In the genomic region with DNA sequence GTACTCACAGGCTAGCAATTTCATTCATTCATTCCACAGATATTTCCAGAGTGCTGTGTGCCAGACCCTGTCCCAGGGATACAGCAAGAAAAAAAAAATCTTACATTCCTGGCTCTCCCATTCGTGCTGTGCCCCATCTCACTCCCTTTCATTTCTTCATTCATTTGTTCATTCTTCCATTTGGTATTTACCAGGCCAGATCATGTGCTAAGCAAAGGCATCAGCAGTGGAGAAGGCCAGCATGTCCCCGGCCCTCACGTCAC, we compare ENCODE assay signal across 20 cellular contexts. TPM values are rescaled to one million over a fixed set of nuclear protein-coding genes. Genes with fewer than 3 reads are reported as not detected.
DNase-seq lines count a peak whose midpoint lies in the region; ATAC-seq and TF ChIP-seq lines count a peak whose summit lies in the region.
"Had no signal": no experiment of that assay in that cellular context is flagged by ENCODE, and none has a peak within 500 bp of the region (broad histone marks: within the 10 kb centered on the region; RNA-seq: fewer than 3 reads in every experiment).

No MANE protein-coding gene starts in this region.

- H3K36me3 ChIP-seq in SK-N-SH (replicated peaks in 1 of 2; ENCODE audit: control insufficient read depth in 1 of 2, insufficient read depth in 2 of 2, low read length in 1 of 2) (no peaks in the 10 kb centered on the region), HEK293 (ENCODE audit: control insufficient read depth in 2 of 2, insufficient read depth in 1 of 2, low read length in 2 of 2) (peaks cover 6 to 42% of the 10 kb centered on the region in 2 experiments), osteoblast (ENCODE audit: insufficient read depth, low read length) (no peaks in the 10 kb centered on the region), brain microvascular endothelial cell (replicated peaks) (no peaks in the 10 kb centered on the region)
- H3K36me3 ChIP-seq: adrenal gland had no signal

- CTCF ChIA-PET in SK-N-SH (lab: Yijun Ruan, JAX): interaction anchor here (1.0 to 1.6 kb wide), 3 partner anchors 23 to 53 kb away, joined by 3 to 4 read pairs (median 4); no protein-coding TSS in a partner anchor
- CTCF ChIA-PET in HEK293 (lab: Yijun Ruan, JAX): interaction anchor here (0.5 to 0.7 kb wide), 2 partner anchors 94 to 549 kb away, joined by 3 to 4 read pairs; no protein-coding TSS in a partner anchor

- H3K9me2 ChIP-seq in SK-N-SH: no peaks in the 10 kb centered on the region

- H2AFZ ChIP-seq in SK-N-SH (ENCODE audit: low read depth) (no peak overlapping the region), osteoblast (ENCODE audit: low read length) (no peak overlapping the region)
- H2AFZ ChIP-seq: hepatocyte, PC-9 had no signal

- no peaks in the 10 kb centered on the region for H3K27me3 ChIP-seq in SK-N-SH (ENCODE audit: insufficient read depth)
- no peaks in the 10 kb centered on the region for H3K27me3 ChIP-seq in dorsolateral prefrontal cortex
- H3K27me3 ChIP-seq in osteoblast (ENCODE audit: insufficient read depth, low read length): no peaks in the 10 kb centered on the region
- no peaks in the 10 kb centered on the region for H3K27me3 ChIP-seq in brain microvascular endothelial cell (replicated peaks)
- H3K27me3 ChIP-seq: adrenal gland, hepatocyte, sigmoid colon, upper lobe of left lung had no signal

- TF ChIP-seq EP300 in SK-N-SH (IDR thresholded peaks at IDR 0.05; ENCODE audit: borderline replicate concordance in 1 of 2, low read depth in 1 of 2, low read length in 1 of 2): no peak

- H3K4me2 ChIP-seq in SK-N-SH: 0 out of 2 replicates have a peak overlapping the region, but pooled peaks have one; percentile 95
- peak overlapping the region; percentile 82 for H3K4me2 ChIP-seq in osteoblast (ENCODE audit: insufficient read depth, low read length)

- no peak overlapping the region for H3K4me3 ChIP-seq in SK-N-SH (ENCODE audit: low read depth in 2 of 2, low read length in 1 of 2)
- H3K4me3 ChIP-seq in HEK293 (ENCODE audit: low read depth, low read length): no peak overlapping the region
- H3K4me3 ChIP-seq in dorsolateral prefrontal cortex: peak overlapping the region in 46 of 59 donors; percentile 1 to 98 (median 89)
- no peak overlapping the region for H3K4me3 ChIP-seq in osteoblast (ENCODE audit: insufficient read depth, low read length)
- H3K4me3 ChIP-seq in brain microvascular endothelial cell (ENCODE audit: low read depth, low read length): no peak overlapping the region
- H3K4me3 ChIP-seq: adrenal gland, hepatocyte, PC-9, sigmoid colon, upper lobe of left lung had no signal

- H3K9me3 ChIP-seq in SK-N-SH: no peaks in the 10 kb centered on the region
- no peaks in the 10 kb centered on the region for H3K9me3 ChIP-seq in HEK293 (ENCODE audit: control insufficient read depth, insufficient read depth, low read depth, low read length)
- H3K9me3 ChIP-seq in osteoblast (ENCODE audit: low read depth, low read length): no peaks in the 10 kb centered on the region
- H3K9me3 ChIP-seq: adrenal gland, sigmoid colon, upper lobe of left lung had no signal

- peaks cover 5 to 11% of the 10 kb centered on the region in 2 experiments; a peak in 2 of 4 replicates for H3K4me1 ChIP-seq in SK-N-SH (ENCODE audit: control insufficient read depth in 1 of 2, insufficient read depth in 2 of 2, low read depth in 1 of 2, low read length in 1 of 2)
- H3K4me1 ChIP-seq in HEK293 (ENCODE audit: control insufficient read depth, insufficient read depth, low read length): peaks cover 19% of the 10 kb centered on the region
- H3K4me1 ChIP-seq in osteoblast (ENCODE audit: insufficient read depth, low read length): peaks cover 14% of the 10 kb centered on the region

- WGBS in SK-N-SH (ENCODE audit: low lambda C conversion rate): 89% methylated on average over 3 of the region's 3 CpGs

- H3F3A ChIP-seq in SK-N-SH (replicated peaks; ENCODE audit: insufficient read depth): no peaks in the 10 kb centered on the region

- H3K9ac ChIP-seq in SK-N-SH: no peak overlapping the region

- H3K79me2 ChIP-seq in SK-N-SH (ENCODE audit: insufficient read depth): peaks cover 6% of the 10 kb centered on the region; the same call in 1 of the 2 replicates
- H3K79me2 ChIP-seq in osteoblast (ENCODE audit: insufficient read depth, low read length): peaks cover 6% of the 10 kb centered on the region
- H3K79me2 ChIP-seq: hepatocyte had no signal

- no peak for TF ChIP-seq CTCF in SK-N-SH (IDR thresholded peaks at IDR 0.05)
- no peak for TF ChIP-seq CTCF in HEK293 (tag by site-specific recombination; IDR thresholded peaks at IDR 0.05)
- TF ChIP-seq CTCF in dorsolateral prefrontal cortex (IDR thresholded peaks at IDR 0.05 in 54 of 56, conservative IDR thresholded peaks at IDR 0.05 in 2 of 56; ENCODE audit: low read depth in 1 of 56, partially characterized antibody in 56 of 56): no peak
- no peak for TF ChIP-seq CTCF in osteoblast (IDR thresholded peaks at IDR 0.05; ENCODE audit: extremely low read depth, low read depth, low read length)
- TF ChIP-seq CTCF in brain microvascular endothelial cell (IDR thresholded peaks at IDR 0.05; ENCODE audit: low read depth, low read length, missing control alignments): no peak

- intact Hi-C loops in dorsolateral prefrontal cortex (cut with DNase I): no loop called here

- no peak for TF ChIP-seq RAD21 in SK-N-SH (IDR thresholded peaks at IDR 0.05; ENCODE audit: low read length)

- H4K20me1 ChIP-seq in SK-N-SH (ENCODE audit: insufficient read depth) (0 out of 2 replicates have a peak, but pooled peaks cover 4% of the 10 kb centered on the region), osteoblast (ENCODE audit: insufficient read depth, low read length) (peaks cover 10% of the 10 kb centered on the region)

- POLR2A ChIA-PET in SK-N-SH (lab: Yijun Ruan, JAX) (no interaction called here), HEK293 (lab: Yijun Ruan, JAX) (interaction anchor here (0.7 to 1.2 kb wide), 2 partner anchors 46 to 223 kb away, joined by 3 to 4 read pairs; a partner anchor contains a TSS)

- in situ Hi-C loops in brain microvascular endothelial cell (cut with HindIII; ENCODE audit: low pct_ligation_motif_present, low sequenced_read_pairs): no loop called here

- DNase-seq in SK-N-SH (no peak), dorsolateral prefrontal cortex (no peak), osteoblast (ENCODE audit: insufficient read length, low spot score, missing footprints) (no peak), brain microvascular endothelial cell (no peak), NCI-H774 (lab: John Stamatoyannopoulos, UW) (no peak)
- DNase-seq: adrenal gland; Karpas-422; NCI-H1436 treated with DMSO at 0.1 percent for 48 hours; PC-9; sigmoid colon; stimulated activated CD4-positive, alpha-beta T cell treated with anti-CD3 and anti-CD28 coated beads, Interleukin-4, amount 100 ng/mL, for 24 hours; upper lobe of left lung had no signal

- ATAC-seq in SK-N-SH treated with all-trans-retinoic acid at 6 μM for 48 hours: no peak
- ATAC-seq in HG03280 (IDR thresholded peaks at IDR 0.05; ENCODE audit: unreplicated experiment): no peak
- ATAC-seq: esophagus mucosa had no signal

- H3K27ac ChIP-seq in SK-N-SH (ENCODE audit: low read depth in 2 of 2, low read length in 1 of 2): no peak overlapping the region
- no peak overlapping the region for H3K27ac ChIP-seq in HEK293 (ENCODE audit: extremely low read depth, low read depth, low read length)
- H3K27ac ChIP-seq in dorsolateral prefrontal cortex: peak overlapping the region in 28 of 59 donors; percentile 4 to 100 (median 41)
- peak overlapping the region; percentile 36 for H3K27ac ChIP-seq in osteoblast (ENCODE audit: low read depth, low read length)
- no peak overlapping the region for H3K27ac ChIP-seq in brain microvascular endothelial cell
- H3K27ac ChIP-seq: 22Rv1, adrenal gland, hepatocyte, HL-60, PC-9, sigmoid colon, upper lobe of left lung had no signal

TF ChIP-seq in SK-N-SH, 30 proteins besides CTCF, POLR2A, EP300 and RAD21 (continues in another document):
- TF ChIP-seq SMC3 (IDR thresholded peaks at IDR 0.05; ENCODE audit: low read depth, low read length) (no peak), FOXJ3 (CRISPR knock-in tag; IDR thresholded peaks at IDR 0.05) (no peak)

TF ChIP-seq in SK-N-SH treated with all-trans-retinoic acid at 6 μM for 48 hours, 23 proteins besides CTCF, POLR2A, EP300 and RAD21 (continues in another document):
- TF ChIP-seq ZNF565 (CRISPR knock-in tag; conservative IDR thresholded peaks at IDR 0.05; ENCODE audit: low read depth) (no peak), BACH2 (CRISPR knock-in tag; IDR thresholded peaks at IDR 0.05; ENCODE audit: borderline replicate concordance) (no peak)

TF ChIP-seq in HEK293, 187 proteins besides CTCF, POLR2A, EP300 and RAD21 (continues in another document):
- TF ChIP-seq, protein P1, sequence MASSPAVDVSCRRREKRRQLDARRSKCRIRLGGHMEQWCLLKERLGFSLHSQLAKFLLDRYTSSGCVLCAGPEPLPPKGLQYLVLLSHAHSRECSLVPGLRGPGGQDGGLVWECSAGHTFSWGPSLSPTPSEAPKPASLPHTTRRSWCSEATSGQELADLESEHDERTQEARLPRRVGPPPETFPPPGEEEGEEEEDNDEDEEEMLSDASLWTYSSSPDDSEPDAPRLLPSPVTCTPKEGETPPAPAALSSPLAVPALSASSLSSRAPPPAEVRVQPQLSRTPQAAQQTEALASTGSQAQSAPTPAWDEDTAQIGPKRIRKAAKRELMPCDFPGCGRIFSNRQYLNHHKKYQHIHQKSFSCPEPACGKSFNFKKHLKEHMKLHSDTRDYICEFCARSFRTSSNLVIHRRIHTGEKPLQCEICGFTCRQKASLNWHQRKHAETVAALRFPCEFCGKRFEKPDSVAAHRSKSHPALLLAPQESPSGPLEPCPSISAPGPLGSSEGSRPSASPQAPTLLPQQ (tag by site-specific recombination; IDR thresholded peaks at IDR 0.05): no peak
- TF ChIP-seq ZNF629 (tag by site-specific recombination; IDR thresholded peaks at IDR 0.05) (no peak), ZNF24 (tag by site-specific recombination; IDR thresholded peaks at IDR 0.05) (peak; percentile 82), ZNF596 (tag by site-specific recombination; IDR thresholded peaks at IDR 0.05) (no peak)

RNA-seq across cellular contexts. Expression of a gene that starts 2.3 kb away (rescaled TPM):
- 10.7 and 11.9 TPM in 2 replicates for polyA plus RNA-seq in SK-N-SH (2012; rRNA removed)
- 3.8 and 5.8 TPM in 2 replicates for polyA plus RNA-seq in SK-N-SH (2012; cell fraction: cytosol; rRNA removed)
- polyA plus RNA-seq in SK-N-SH (2012; cell fraction: nucleus; rRNA removed): 45.1 and 47.4 TPM in 2 replicates
- total RNA-seq in dorsolateral prefrontal cortex (100 to 1,000 TPM in 114 of 120 experiments, 10 to 100 TPM in 6; 72.4 to 232 (median 136) TPM), osteoblast (8.3 and 9.8 TPM in 2 replicates)

RNA-seq across cellular contexts. Expression of a gene that starts 24.7 kb away (rescaled TPM):
- 0.30 and 0.52 TPM in 2 replicates for polyA plus RNA-seq in SK-N-SH (2012; rRNA removed)
- 0.42 and 0.89 TPM in 2 replicates for polyA plus RNA-seq in SK-N-SH (2012; cell fraction: cytosol; rRNA removed)
- polyA plus RNA-seq in SK-N-SH (2012; cell fraction: nucleus; rRNA removed): 1.5 and 3.5 TPM in 2 replicates
- total RNA-seq in dorsolateral prefrontal cortex (100 to 1,000 TPM in 13 of 120 experiments, 10 to 100 TPM in 107; 27.3 to 112 (median 74.4) TPM), osteoblast (not detected in 2 replicates)
- total RNA-seq: esophagus mucosa, hepatocyte, NCI-H460, upper lobe of left lung had no signal

RNA-seq across cellular contexts. Expression of a gene that starts 33.0 kb away (rescaled TPM):
- polyA plus RNA-seq in SK-N-SH (2012; rRNA removed): 0.08 and 0.21 TPM in 2 replicates
- 0.01 TPM in 2 replicates for polyA plus RNA-seq in SK-N-SH (2012; cell fraction: cytosol; rRNA removed)
- polyA plus RNA-seq in SK-N-SH (2012; cell fraction: nucleus; rRNA removed): 1.5 and 1.7 TPM in 2 replicates
- total RNA-seq in dorsolateral prefrontal cortex (10 to 100 TPM in 1 of 120 experiments, 1 to 10 TPM in 86, under 1 TPM in 30, not detected in 3; 0.32 to 10.0 (median 1.6) TPM), osteoblast (0.29 TPM in 1 of 2 replicates, not detected in the other)
- total RNA-seq: esophagus mucosa, hepatocyte, sigmoid colon had no signal
- polyA plus RNA-seq: hepatocyte had no signal

Comparison
In these comparisons a context has a peak if more than half of its experiments do, and no peak if none do; other contexts are left out.
1. H3K4me3 ChIP-seq: peak in dorsolateral prefrontal cortex (46 of 59); none in SK-N-SH (0 of 2), HEK293 (single experiment), osteoblast (single experiment) and brain microvascular endothelial cell (single experiment).
2. RNA of a gene that starts 24.7 kb away (total RNA-seq): 27.3 to 112 TPM in dorsolateral prefrontal cortex; not detected in osteoblast; every median in the first group is over 10 times any median in the second.